ENCODE assay signal across 6 cellular contexts in the genomic region with DNA sequence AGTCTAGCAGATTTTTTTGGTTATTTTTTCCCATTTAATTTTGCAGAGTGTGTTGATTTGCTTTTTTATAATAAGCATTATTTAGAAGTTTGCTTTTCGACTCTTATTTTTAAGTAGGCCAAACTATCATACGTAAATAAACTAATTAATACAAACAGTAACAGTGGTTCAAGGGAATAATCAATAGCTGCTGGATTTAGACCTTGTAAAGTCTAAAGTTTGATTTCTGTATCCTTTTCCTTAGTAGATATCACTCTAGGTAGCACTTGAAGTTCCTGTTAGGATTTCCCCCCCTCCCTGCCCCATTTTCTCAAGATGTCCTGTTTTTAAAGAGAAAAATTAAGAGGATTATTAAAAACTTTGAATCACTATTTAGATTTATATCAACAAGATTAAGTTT.
"Had no signal": no experiment of that assay in that cellular context is flagged by ENCODE, and none has a peak within 500 bp of the region (broad histone marks: within the 10 kb centered on the region; RNA-seq: fewer than 3 reads in every experiment).

No MANE protein-coding gene starts in this region.

- H3K27ac ChIP-seq: HL-60 had no signal

- ATAC-seq: K562 had no signal

- H3K4me3 ChIP-seq: K562 had no signal

- DNase-seq: IMR-90, KBM-7, KG1 had no signal

- FAIRE-seq: HTR-8/SVneo, K562 had no signal
